Comparison of ENCODE assay signal across 22 cellular contexts in genomic region chr12:3713483-3713882, GRCh38. TPM values are rescaled to one million over a fixed set of nuclear protein-coding genes. Genes with fewer than 3 reads are reported as not detected.
A peak's percentile ranks its signal among the peaks of the same experiment; 100 is the strongest.
DNase-seq lines count a peak whose midpoint lies in the region; ATAC-seq and TF ChIP-seq lines count a peak whose summit lies in the region.
"Had no signal": no experiment of that assay in that cellular context is flagged by ENCODE, and none has a peak within 500 bp of the region (broad histone marks: within the 10 kb centered on the region; RNA-seq: fewer than 3 reads in every experiment).

No MANE protein-coding gene starts in this region.

- no peaks in the 10 kb centered on the region for H3K9me3 Mint-ChIP-seq in activated CD8-positive, alpha-beta T cell treated with anti-CD3 and anti-CD28 coated beads, Interleukin-2, amount 10 ng/mL, durations not matched to agents 7 days and 5 days (ENCODE audit: insufficient read depth)
- no peaks in the 10 kb centered on the region for H3K9me3 Mint-ChIP-seq in activated CD8-positive, alpha-beta T cell treated with anti-CD3 and anti-CD28 coated beads for 36 hours
- H3K9me3 Mint-ChIP-seq in glutamatergic neuron (ENCODE audit: unreplicated experiment) (peaks cover 13% of the 10 kb centered on the region), memory B cell (no peaks in the 10 kb centered on the region), Calu3 (ENCODE audit: low read depth, unreplicated experiment) (no peaks in the 10 kb centered on the region)
- no peaks in the 10 kb centered on the region for H3K9me3 Mint-ChIP-seq in activated T-cell treated with anti-CD3 and anti-CD28 coated beads, Interleukin-2, amount 50 U/mL, for 4 hours
- H3K9me3 Mint-ChIP-seq: H9 had no signal

- no TSS peak for BruUV-seq in Calu3 (replicated peaks; lab: Mats Ljungman, UMichigan)

- ATAC-seq in activated CD8-positive, alpha-beta T cell treated with anti-CD3 and anti-CD28 coated beads, Interleukin-2, amount 10 ng/mL, durations not matched to agents 7 days and 5 days, result no peak
- ATAC-seq in activated CD8-positive, alpha-beta T cell treated with anti-CD3 and anti-CD28 coated beads for 36 hours, result no peak
- no peak for ATAC-seq in memory B cell (ENCODE audit: low read depth)
- no peak for ATAC-seq in GM18873 (IDR thresholded peaks at IDR 0.05; ENCODE audit: low FRiP score, unreplicated experiment)
- no peak for ATAC-seq in GM19397 (IDR thresholded peaks at IDR 0.05; ENCODE audit: unreplicated experiment)
- no peak for ATAC-seq in activated T-cell treated with anti-CD3 and anti-CD28 coated beads, Interleukin-2, amount 50 U/mL, for 4 hours
- ATAC-seq: GM12878 had no signal

- DNase-seq in activated CD8-positive, alpha-beta T cell treated with anti-CD3 and anti-CD28 coated beads, Interleukin-2, amount 10 ng/mL, durations not matched to agents 7 days and 5 days, result peak; percentile 13
- DNase-seq in activated CD8-positive, alpha-beta T cell treated with anti-CD3 and anti-CD28 coated beads for 36 hours, result no peak
- no peak for DNase-seq in glutamatergic neuron
- no peak for DNase-seq in memory B cell (ENCODE audit: low spot score in 2 of 2)
- no peak for DNase-seq in activated T-cell treated with anti-CD3 and anti-CD28 coated beads, Interleukin-2, amount 50 U/mL, for 4 hours
- no peak for DNase-seq in Calu3
- DNase-seq: GDM1, H9, KBM-7, MV-4-11, NCI-H1105, NCI-H146, NCI-H1930, NCI-H2107, NCI-H446 treated with DMSO at 0.1 percent for 48 hours, NCI-H526, SHP77 had no signal

- no peak overlapping the region for H3K27ac Mint-ChIP-seq in activated CD8-positive, alpha-beta T cell treated with anti-CD3 and anti-CD28 coated beads, Interleukin-2, amount 10 ng/mL, durations not matched to agents 7 days and 5 days
- H3K27ac Mint-ChIP-seq in activated CD8-positive, alpha-beta T cell treated with anti-CD3 and anti-CD28 coated beads for 36 hours, result no peak overlapping the region
- H3K27ac Mint-ChIP-seq in glutamatergic neuron (ENCODE audit: unreplicated experiment) (peak overlapping the region; percentile 94), memory B cell (peak overlapping the region; percentile 53), Calu3 (ENCODE audit: unreplicated experiment) (no peak overlapping the region)
- H3K27ac Mint-ChIP-seq: H9 had no signal

- TF ChIP-seq CTCF in activated CD8-positive, alpha-beta T cell treated with anti-CD3 and anti-CD28 coated beads for 36 hours (IDR thresholded peaks at IDR 0.05), result no peak
- TF ChIP-seq CTCF in glutamatergic neuron (IDR thresholded peaks at IDR 0.05; ENCODE audit: partially characterized antibody, unreplicated experiment) (no peak), Calu3 (IDR thresholded peaks at IDR 0.05; ENCODE audit: unreplicated experiment) (no peak)

- H3K27me3 Mint-ChIP-seq in activated CD8-positive, alpha-beta T cell treated with anti-CD3 and anti-CD28 coated beads, Interleukin-2, amount 10 ng/mL, durations not matched to agents 7 days and 5 days (ENCODE audit: low read depth), result no peaks in the 10 kb centered on the region
- H3K27me3 Mint-ChIP-seq in activated CD8-positive, alpha-beta T cell treated with anti-CD3 and anti-CD28 coated beads for 36 hours, result no peaks in the 10 kb centered on the region
- H3K27me3 Mint-ChIP-seq in glutamatergic neuron (ENCODE audit: unreplicated experiment) (peaks cover 12% of the 10 kb centered on the region), memory B cell (no peaks in the 10 kb centered on the region), Calu3 (ENCODE audit: unreplicated experiment) (no peaks in the 10 kb centered on the region)
- no peaks in the 10 kb centered on the region for H3K27me3 Mint-ChIP-seq in activated T-cell treated with anti-CD3 and anti-CD28 coated beads, Interleukin-2, amount 50 U/mL, for 4 hours (ENCODE audit: low read depth)

- peaks cover 10% of the 10 kb centered on the region for H3K4me1 Mint-ChIP-seq in activated CD8-positive, alpha-beta T cell treated with anti-CD3 and anti-CD28 coated beads, Interleukin-2, amount 10 ng/mL, durations not matched to agents 7 days and 5 days (ENCODE audit: low read depth)
- peaks cover 8% of the 10 kb centered on the region for H3K4me1 Mint-ChIP-seq in activated CD8-positive, alpha-beta T cell treated with anti-CD3 and anti-CD28 coated beads for 36 hours (ENCODE audit: low read depth)
- peaks cover 50% of the 10 kb centered on the region for H3K4me1 Mint-ChIP-seq in glutamatergic neuron (ENCODE audit: low read depth, unreplicated experiment)
- peaks cover 16% of the 10 kb centered on the region for H3K4me1 Mint-ChIP-seq in memory B cell
- H3K4me1 Mint-ChIP-seq in activated T-cell treated with anti-CD3 and anti-CD28 coated beads, Interleukin-2, amount 50 U/mL, for 4 hours (ENCODE audit: low read depth), result peaks cover 16% of the 10 kb centered on the region
- H3K4me1 Mint-ChIP-seq in Calu3 (ENCODE audit: low read depth, unreplicated experiment), result no peaks in the 10 kb centered on the region

- POLR2A ChIA-PET in activated CD8-positive, alpha-beta T cell treated with anti-CD3 and anti-CD28 coated beads, Interleukin-2, amount 10 ng/mL, durations not matched to agents 7 days and 5 days (lab: Charles Lee), result no interaction called here
- POLR2A ChIA-PET in activated CD8-positive, alpha-beta T cell treated with anti-CD3 and anti-CD28 coated beads for 36 hours (lab: Charles Lee), result no interaction called here

- intact Hi-C loops in activated CD8-positive, alpha-beta T cell treated with anti-CD3 and anti-CD28 coated beads for 36 hours (cut with micrococcal nuclease), result no loop called here
- intact Hi-C loops in Calu3 (cut with micrococcal nuclease; ENCODE audit: unreplicated experiment), result no loop called here

- H3K4me3 Mint-ChIP-seq in activated CD8-positive, alpha-beta T cell treated with anti-CD3 and anti-CD28 coated beads, Interleukin-2, amount 10 ng/mL, durations not matched to agents 7 days and 5 days, result no peak overlapping the region
- H3K4me3 Mint-ChIP-seq in activated CD8-positive, alpha-beta T cell treated with anti-CD3 and anti-CD28 coated beads for 36 hours, result no peak overlapping the region
- H3K4me3 Mint-ChIP-seq in glutamatergic neuron (ENCODE audit: unreplicated experiment) (peak overlapping the region; percentile 34), memory B cell (no peak overlapping the region), Calu3 (ENCODE audit: low read depth, unreplicated experiment) (no peak overlapping the region)
- H3K4me3 Mint-ChIP-seq in activated T-cell treated with anti-CD3 and anti-CD28 coated beads, Interleukin-2, amount 50 U/mL, for 4 hours, result no peak overlapping the region
- H3K4me3 Mint-ChIP-seq: H9 had no signal

- H3K36me3 Mint-ChIP-seq in activated CD8-positive, alpha-beta T cell treated with anti-CD3 and anti-CD28 coated beads, Interleukin-2, amount 10 ng/mL, durations not matched to agents 7 days and 5 days (ENCODE audit: low read depth), result peaks cover 39% of the 10 kb centered on the region
- H3K36me3 Mint-ChIP-seq in activated CD8-positive, alpha-beta T cell treated with anti-CD3 and anti-CD28 coated beads for 36 hours (ENCODE audit: low read depth), result peaks cover 18% of the 10 kb centered on the region
- H3K36me3 Mint-ChIP-seq in glutamatergic neuron (ENCODE audit: unreplicated experiment), result no peaks in the 10 kb centered on the region
- H3K36me3 Mint-ChIP-seq in memory B cell, result peaks cover 33% of the 10 kb centered on the region
- H3K36me3 Mint-ChIP-seq in activated T-cell treated with anti-CD3 and anti-CD28 coated beads, Interleukin-2, amount 50 U/mL, for 4 hours (ENCODE audit: insufficient read depth), result peaks cover 35% of the 10 kb centered on the region
- H3K36me3 Mint-ChIP-seq in Calu3 (ENCODE audit: insufficient read depth, unreplicated experiment), result no peaks in the 10 kb centered on the region

- CTCF ChIA-PET in activated CD8-positive, alpha-beta T cell treated with anti-CD3 and anti-CD28 coated beads, Interleukin-2, amount 10 ng/mL, durations not matched to agents 7 days and 5 days (lab: Charles Lee), result interaction anchor here (1.4 kb wide), 1 partner anchor 81 kb away, joined by 3 read pairs; no protein-coding TSS in a partner anchor
- CTCF ChIA-PET in activated CD8-positive, alpha-beta T cell treated with anti-CD3 and anti-CD28 coated beads for 36 hours (lab: Charles Lee), result no interaction called here
- CTCF ChIA-PET in Calu3 (lab: Charles Lee), result no interaction called here

RNA-seq across cellular contexts. Expression of gene CRACR2A, which starts 39.4 kb away (rescaled TPM):
- total RNA-seq in activated CD8-positive, alpha-beta T cell treated with anti-CD3 and anti-CD28 coated beads, Interleukin-2, amount 10 ng/mL, durations not matched to agents 7 days and 5 days, result 10 to 100 TPM; 38.5 to 40.1 TPM
- 10 to 100 TPM; 21.2 to 24.7 TPM for total RNA-seq in activated CD8-positive, alpha-beta T cell treated with anti-CD3 and anti-CD28 coated beads for 36 hours
- 4.5 TPM for total RNA-seq in glutamatergic neuron (ENCODE audit: unreplicated experiment)
- total RNA-seq in activated T-cell treated with anti-CD3 and anti-CD28 coated beads, Interleukin-2, amount 50 U/mL, for 4 hours, result 10 to 100 TPM; 31.8 to 48.0 (median 46.2) TPM
- total RNA-seq in Calu3 (2022), result 9.5 and 11.1 TPM in 2 replicates
- total RNA-seq: A172, MCF 10A had no signal

Comparison
In these comparisons a context has a peak if more than half of its experiments do, and no peak if none do; other contexts are left out.
1. H3K27ac Mint-ChIP-seq: peak in glutamatergic neuron (single experiment) and memory B cell (single experiment); none in activated CD8-positive, alpha-beta T cell treated with anti-CD3 and anti-CD28 coated beads, Interleukin-2, amount 10 ng/mL, durations not matched to agents 7 days and 5 days (single experiment), activated CD8-positive, alpha-beta T cell treated with anti-CD3 and anti-CD28 coated beads for 36 hours (single experiment) and Calu3 (single experiment).